Comparison of ENCODE assay signal across 24 cellular contexts in the genomic region with DNA sequence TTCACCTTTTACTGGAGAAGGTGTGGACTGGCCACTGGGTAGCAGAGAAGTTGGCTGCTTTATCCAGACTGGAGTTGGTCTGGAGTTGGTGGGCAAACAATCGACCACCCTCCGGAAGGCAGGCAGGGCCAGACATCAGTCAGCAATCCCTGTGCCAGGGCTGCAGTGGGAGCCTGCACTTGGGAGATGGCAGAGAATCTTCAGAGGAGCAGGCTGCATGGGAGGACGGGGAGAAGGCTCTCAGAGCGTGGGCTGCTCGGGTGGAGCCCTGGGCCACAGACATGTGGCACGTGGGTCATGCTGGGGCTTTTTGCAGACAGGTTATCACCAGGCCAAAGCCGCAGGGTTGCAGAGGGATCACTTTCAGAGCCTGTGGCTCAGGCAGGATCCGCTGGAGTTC. TPM values are rescaled to one million over a fixed set of nuclear protein-coding genes. Genes with fewer than 3 reads are reported as not detected.
"Had no signal": no experiment of that assay in that cellular context is flagged by ENCODE, and none has a peak within 500 bp of the region (broad histone marks: within the 10 kb centered on the region; RNA-seq: fewer than 3 reads in every experiment).

No MANE protein-coding gene starts in this region.

- DNase-seq: cerebellar nuclear complex; dermis blood vessel endothelial cell; dorsolateral prefrontal cortex; effector CD4-positive, alpha-beta T cell; effector memory CD4-positive, alpha-beta T cell; esophagus squamous epithelium; foreskin fibroblast; foreskin melanocyte; gastrocnemius medialis; glutamatergic neuron; head of caudate nucleus; heart right ventricle; hippocampal formation; left cardiac atrium; left lung; left ventricle myocardium superior; lower lobe of right lung; mesendoderm; midbrain had no signal

- H3K4me1 ChIP-seq: esophagus squamous epithelium, gastrocnemius medialis, heart right ventricle, left lung, lower lobe of right lung had no signal

- ATAC-seq: gastrocnemius medialis, heart right ventricle, left cardiac atrium, left lung, left ventricle myocardium superior, lower lobe of right lung had no signal

- H3K4me3 ChIP-seq: coronary artery, dorsolateral prefrontal cortex, esophagus squamous epithelium, gastrocnemius medialis, heart right ventricle, left lung, lower lobe of right lung had no signal

- H3K36me3 ChIP-seq: esophagus squamous epithelium, gastrocnemius medialis, heart right ventricle, left lung, lower lobe of right lung had no signal

- H3K27ac ChIP-seq: coronary artery, dorsolateral prefrontal cortex, esophagus squamous epithelium, gastrocnemius medialis, heart right ventricle, left lung, lower lobe of right lung had no signal

- H3K9me3 ChIP-seq: esophagus squamous epithelium, gastrocnemius medialis, heart right ventricle, left lung, lower lobe of right lung had no signal

- H3K27me3 ChIP-seq: esophagus squamous epithelium, gastrocnemius medialis, left lung had no signal

RNA-seq across cellular contexts. Expression of a gene that starts 29.6 kb away (rescaled TPM):
- total RNA-seq: dermis blood vessel endothelial cell, endothelial cell of umbilical vein, gastrocnemius medialis, glomerular endothelial cell, left cardiac atrium, left lung, left ventricle myocardium superior, lower lobe of right lung, lung microvascular endothelial cell had no signal
- polyA plus RNA-seq: endothelial cell of umbilical vein, heart right ventricle, keratinocyte had no signal
